1 cellular context compared by ENCODE assay signal in genomic region chr3:19046440-19046839, GRCh38.
TF ChIP-seq lines count a peak whose summit lies in the region.

No MANE protein-coding gene starts in this region.

TF ChIP-seq in GM23338, 12 proteins besides CTCF, POLR2A, EP300 and RAD21 (continued from another document):
- TF ChIP-seq REST (IDR thresholded peaks at IDR 0.05; ENCODE audit: unreplicated experiment) (no peak), STAT1 (IDR thresholded peaks at IDR 0.05; ENCODE audit: unreplicated experiment) (no peak), ZNF462 (CRISPR knock-in tag; IDR thresholded peaks at IDR 0.05) (no peak), ZNF114 (CRISPR knock-in tag; IDR thresholded peaks at IDR 0.05) (no peak)
